28 cellular contexts compared by ENCODE assay signal in genomic region chr10:80279146-80279545, GRCh38. TPM values are rescaled to one million over a fixed set of nuclear protein-coding genes. Genes with fewer than 3 reads are reported as not detected.
"Had no signal": no experiment of that assay in that cellular context is flagged by ENCODE, and none has a peak within 500 bp of the region (broad histone marks: within the 10 kb centered on the region; RNA-seq: fewer than 3 reads in every experiment).

No MANE protein-coding gene starts in this region.

- H3K4me3 Mint-ChIP-seq: activated CD4-positive, alpha-beta T cell treated with anti-CD3 and anti-CD28 coated beads for 36 hours; activated naive CD8-positive, alpha-beta T cell; effector memory CD8-positive, alpha-beta T cell; nephron had no signal

- H3K4me1 ChIP-seq: left lung, prostate gland, tibial nerve, uterus had no signal

- H3K27ac ChIP-seq: left lung, prostate gland, tibial nerve, uterus had no signal

- H3K27ac Mint-ChIP-seq: activated CD4-positive, alpha-beta T cell treated with anti-CD3 and anti-CD28 coated beads for 36 hours; activated naive CD8-positive, alpha-beta T cell; effector memory CD8-positive, alpha-beta T cell; nephron had no signal

- H3K36me3 ChIP-seq: cardiac muscle cell, left lung, pancreas, prostate gland, tibial nerve, uterus had no signal

- H3K27me3 Mint-ChIP-seq: activated CD4-positive, alpha-beta T cell treated with anti-CD3 and anti-CD28 coated beads for 36 hours; activated naive CD8-positive, alpha-beta T cell had no signal

- H3K9me3 ChIP-seq: left lung, pancreas, prostate gland, tibial nerve, uterus had no signal

- H3K4me1 Mint-ChIP-seq: activated CD4-positive, alpha-beta T cell treated with anti-CD3 and anti-CD28 coated beads for 36 hours had no signal

- H3K4me3 ChIP-seq: cardiac muscle cell, left lung, pancreas, prostate gland, smooth muscle cell, tibial nerve, uterus had no signal

- ATAC-seq: activated CD4-positive, alpha-beta T cell treated with anti-CD3 and anti-CD28 coated beads for 36 hours; effector memory CD8-positive, alpha-beta T cell; left lung; pancreas had no signal

- H3K9me3 Mint-ChIP-seq: effector memory CD8-positive, alpha-beta T cell; nephron had no signal

- H3K36me3 Mint-ChIP-seq: activated naive CD8-positive, alpha-beta T cell had no signal

- DNase-seq: activated CD4-positive, alpha-beta T cell treated with anti-CD3 and anti-CD28 coated beads for 36 hours; activated CD4-positive, CD25-positive, alpha-beta regulatory T cell; activated effector memory CD4-positive, alpha-beta T cell treated with Interleukin-2 at 50 U/mL for 16 hours; activated naive CD4-positive, alpha-beta T cell treated with Interleukin-2 at 50 U/mL for 16 hours; anterior cingulate cortex; cortex of kidney; effector memory CD8-positive, alpha-beta T cell; foreskin fibroblast; hypothalamus; kidney glomerular epithelial cell; left lung; pancreas; retina; stimulated activated CD4-positive, alpha-beta T cell treated with anti-CD3 and anti-CD28 coated beads, Interleukin-1b, Interleukin-23, amount 100 ng/mL, for 48 hours; stimulated activated CD4-positive, alpha-beta T cell treated with anti-CD3 and anti-CD28 coated beads, Interleukin-4, amount 100 ng/mL, for 4 hours; stimulated activated CD8-positive, alpha-beta memory T cell treated with anti-CD3 and anti-CD28 coated beads, Interleukin-4, amount 100 ng/mL, for 48 hours; stimulated activated naive CD4-positive, alpha-beta T cell; uterus had no signal

- H3K27me3 ChIP-seq: cardiac muscle cell, left lung, pancreas, tibial nerve, uterus had no signal

RNA-seq across cellular contexts. Expression of gene MAT1A, which starts 10.3 kb away (rescaled TPM):
- total RNA-seq: activated CD4-positive, alpha-beta T cell treated with anti-CD3 and anti-CD28 coated beads for 36 hours; cerebellum; endothelial cell of umbilical vein; lung microvascular endothelial cell; T-helper 1 cell treated with Interleukin-12 subunit alpha and Interleukin-12 subunit beta and Interleukin-4 antibody, amounts not matched to agents 30 ng/mL and 1 ng/mL, for 36 hours; tibial nerve had no signal
